ENCODE assay signal across 1 cellular context in genomic region chr21:35062016-35062415, GRCh38.
TF ChIP-seq lines count a peak whose summit lies in the region.

No MANE protein-coding gene starts in this region.

TF ChIP-seq in IMR-90, 13 proteins besides CTCF, POLR2A, EP300 and RAD21 (continued from another document):
- no peak for TF ChIP-seq BHLHE40 (IDR thresholded peaks at IDR 0.05; ENCODE audit: low read depth, low read length)
- no peak for TF ChIP-seq RFX5 (IDR thresholded peaks at IDR 0.05; ENCODE audit: low read depth, low read length)
- TF ChIP-seq MXI1 (IDR thresholded peaks at IDR 0.05; ENCODE audit: borderline replicate concordance, low read depth, low read length), result no peak
- no peak for TF ChIP-seq CHD1 (IDR thresholded peaks at IDR 0.05; ENCODE audit: low read depth, low read length)
- TF ChIP-seq FOS (IDR thresholded peaks at IDR 0.05; ENCODE audit: low read depth, low read length), result no peak
- TF ChIP-seq RCOR1 (IDR thresholded peaks at IDR 0.05; ENCODE audit: insufficient replicate concordance, low read length), result no peak
